ENCODE assay signal across 22 cellular contexts in the genomic region with DNA sequence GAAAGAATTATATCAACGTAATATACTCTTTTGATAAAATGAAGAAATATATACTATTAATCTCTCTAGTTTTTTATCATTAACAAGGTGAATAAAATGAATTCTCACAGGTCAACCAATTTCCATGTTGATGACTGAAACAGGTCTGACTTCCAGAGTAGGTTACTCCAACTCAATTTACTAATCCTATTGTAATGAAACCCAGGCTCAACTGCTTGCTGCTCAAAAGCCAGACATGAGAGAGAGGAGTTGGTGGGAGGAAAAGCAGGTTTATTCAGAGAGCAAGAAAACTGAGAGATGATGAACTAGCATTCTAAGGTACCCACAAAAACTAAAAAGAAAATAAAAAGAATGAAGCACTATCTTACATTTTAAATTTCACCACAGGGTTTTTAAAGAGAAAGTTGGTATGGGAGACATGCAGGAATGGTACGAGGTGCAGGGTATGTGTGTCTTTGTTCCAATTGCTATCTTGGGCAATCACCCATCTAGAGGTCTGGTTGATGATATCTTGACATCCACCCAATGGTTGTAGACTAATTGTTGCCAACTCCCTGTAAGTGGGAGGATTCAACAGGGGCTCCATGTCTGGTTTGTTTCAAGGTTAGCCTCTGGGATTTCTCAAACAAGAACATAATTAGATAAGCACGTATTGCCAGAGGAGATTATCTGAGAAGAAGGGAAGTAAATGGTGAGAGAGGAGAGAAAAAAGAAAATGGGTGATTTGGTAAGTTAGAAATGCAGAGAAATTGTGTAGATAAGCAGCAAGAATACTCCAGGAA.
"Had no signal": no experiment of that assay in that cellular context is flagged by ENCODE, and none has a peak within 500 bp of the region (broad histone marks: within the 10 kb centered on the region; RNA-seq: fewer than 3 reads in every experiment).

No MANE protein-coding gene starts in this region.

- H3K27ac ChIP-seq: colonic mucosa, esophagus squamous epithelium, gastroesophageal sphincter, neutrophil, psoas muscle, stomach, thoracic aorta, transverse colon had no signal

- H3K4me3 Mint-ChIP-seq: immature natural killer cell; naive thymus-derived CD4-positive, alpha-beta T cell; nephron progenitor cell had no signal

- DNase-seq: colonic mucosa; dermis blood vessel endothelial cell; esophagus squamous epithelium; foreskin fibroblast; glutamatergic neuron; immature natural killer cell; kidney; left colon; naive thymus-derived CD4-positive, alpha-beta T cell; nephron progenitor cell; psoas muscle; retina; stimulated activated CD4-positive, alpha-beta T cell treated with anti-CD3 and anti-CD28 coated beads, Interleukin-2, amount 100 ng/mL, for 24 hours; stimulated activated CD4-positive, alpha-beta T cell treated with anti-CD3 and anti-CD28 coated beads, Interleukin-4, amount 100 ng/mL, for 4 hours; stimulated activated naive CD4-positive, alpha-beta T cell; stomach; substantia nigra; transverse colon had no signal

- H3K36me3 Mint-ChIP-seq: immature natural killer cell; naive thymus-derived CD4-positive, alpha-beta T cell had no signal

- H3K27me3 Mint-ChIP-seq: naive thymus-derived CD4-positive, alpha-beta T cell had no signal

- ATAC-seq: gastroesophageal sphincter; left colon; naive thymus-derived CD4-positive, alpha-beta T cell; psoas muscle; sciatic nerve had no signal

- H3K36me3 ChIP-seq: colonic mucosa, esophagus squamous epithelium, gastroesophageal sphincter, neutrophil, stomach, thoracic aorta, transverse colon had no signal

- H3K27me3 ChIP-seq: colonic mucosa, esophagus squamous epithelium, gastroesophageal sphincter, neutrophil, stomach, transverse colon had no signal

- H3K9me3 ChIP-seq: colonic mucosa, esophagus squamous epithelium, gastroesophageal sphincter, neutrophil, psoas muscle, stomach, thoracic aorta, transverse colon had no signal

- H3K4me3 ChIP-seq: colonic mucosa, esophagus squamous epithelium, gastroesophageal sphincter, psoas muscle, stomach, thoracic aorta, transverse colon had no signal

- H3K27ac Mint-ChIP-seq: immature natural killer cell; naive thymus-derived CD4-positive, alpha-beta T cell; nephron progenitor cell had no signal

- H3K4me1 Mint-ChIP-seq: immature natural killer cell; naive thymus-derived CD4-positive, alpha-beta T cell; nephron progenitor cell had no signal

- H3K4me1 ChIP-seq: colonic mucosa, esophagus squamous epithelium, gastroesophageal sphincter, psoas muscle, stomach, transverse colon had no signal
